In genomic region chr7:128811631-128812430, GRCh38 we compare ENCODE assay signal across 30 cellular contexts. TPM values are rescaled to one million over a fixed set of nuclear protein-coding genes. Genes with fewer than 3 reads are reported as not detected.
DNase-seq lines count a peak whose midpoint lies in the region; ATAC-seq and TF ChIP-seq lines count a peak whose summit lies in the region.
"Had no signal": no experiment of that assay in that cellular context is flagged by ENCODE, and none has a peak within 500 bp of the region (broad histone marks: within the 10 kb centered on the region; RNA-seq: fewer than 3 reads in every experiment).

No MANE protein-coding gene starts in this region.

- H3K4me2 ChIP-seq in MM.1S (ENCODE audit: low read depth, low read length) (peak overlapping the region; percentile 80), neural progenitor cell (peak overlapping the region; percentile 2)

- intact Hi-C loops in MCF 10A (cut with micrococcal nuclease) = no loop called here

- BruUV-seq in MCF 10A (replicated peaks; lab: Mats Ljungman, UMichigan) = no TSS peak

- H3F3A ChIP-seq in MM.1S (ENCODE audit: insufficient read depth, low read length) (peaks cover 10% of the 10 kb centered on the region), neural progenitor cell (ENCODE audit: low read depth) (peaks cover 25% of the 10 kb centered on the region)

- DNase-seq in NCI-H1092 treated with DMSO at 0.1 percent for 48 hours (lab: John Stamatoyannopoulos, UW) (peak; percentile 26), NCI-H1092 (lab: John Stamatoyannopoulos, UW) (no peak), MM.1S (peak; percentile 82), NCI-H345 treated with DMSO at 0.1 percent for 48 hours (lab: John Stamatoyannopoulos, UW; ENCODE audit: unreplicated experiment) (peak; percentile 81), neural progenitor cell (ENCODE audit: low spot score) (no peak), MCF 10A (ENCODE audit: unreplicated experiment) (no peak), T-helper 17 cell (no peak), immature natural killer cell (no peak)
- DNase-seq: activated CD8-positive, alpha-beta T cell treated with anti-CD3 and anti-CD28 coated beads, Interleukin-2, amount 10 ng/mL, durations not matched to agents 7 days and 5 days; activated naive CD8-positive, alpha-beta T cell treated with anti-CD3 and anti-CD28 coated beads for 36 hours; activated T-cell treated with anti-CD3 and anti-CD28 coated beads for 4 hours; aorta; CD4-positive, CD25-positive, alpha-beta regulatory T cell; DMS 273 treated with DMSO at 0.1 percent for 48 hours; effector memory CD8-positive, alpha-beta T cell; naive thymus-derived CD8-positive, alpha-beta T cell; NCI-H187 treated with DMSO at 0.1 percent for 48 hours; NCI-H446; stimulated activated naive CD4-positive, alpha-beta T cell treated with Interleukin-2 at 50 U/mL for 16 hours; T-helper 2 cell had no signal

- H3K36me3 ChIP-seq in MM.1S (replicated peaks; ENCODE audit: insufficient read depth, low read length) (no peaks in the 10 kb centered on the region), neural progenitor cell (no peaks in the 10 kb centered on the region)
- H3K36me3 ChIP-seq: heart left ventricle, lower lobe of right lung had no signal

- no peak overlapping the region for H3K4me3 ChIP-seq in MM.1S (ENCODE audit: low read length)
- H3K4me3 ChIP-seq in neural progenitor cell = no peak overlapping the region
- H3K4me3 ChIP-seq: coronary artery, heart left ventricle, lower lobe of right lung had no signal

- no peaks in the 10 kb centered on the region for H3K9me2 ChIP-seq in MM.1S (replicated peaks; ENCODE audit: insufficient read depth, low read length)

- CTCF ChIA-PET in MCF 10A (lab: Yijun Ruan, JAX) = no interaction called here

- H3K36me3 Mint-ChIP-seq in neural progenitor cell (peaks cover 14% of the 10 kb centered on the region), MCF 10A (ENCODE audit: insufficient read depth, unreplicated experiment) (peaks cover 11% of the 10 kb centered on the region), T-helper 17 cell (ENCODE audit: low read depth) (peaks cover 3% of the 10 kb centered on the region), immature natural killer cell (peaks cover under 1 to 14% (median 11%) of the 10 kb centered on the region in 3 donors)
- H3K36me3 Mint-ChIP-seq: activated naive CD8-positive, alpha-beta T cell treated with anti-CD3 and anti-CD28 coated beads for 36 hours; IgD-negative memory B cell had no signal

- ATAC-seq in T-helper 17 cell = no peak
- ATAC-seq: activated CD8-positive, alpha-beta T cell treated with anti-CD3 and anti-CD28 coated beads, Interleukin-2, amount 10 ng/mL, durations not matched to agents 7 days and 5 days; effector memory CD8-positive, alpha-beta T cell; naive thymus-derived CD8-positive, alpha-beta T cell had no signal

- TF ChIP-seq CTCF in MM.1S (IDR thresholded peaks at IDR 0.05; ENCODE audit: low read length) = no peak
- no peak for TF ChIP-seq CTCF in neural progenitor cell (IDR thresholded peaks at IDR 0.05)
- no peak for TF ChIP-seq CTCF in MCF 10A (IDR thresholded peaks at IDR 0.05; ENCODE audit: unreplicated experiment)

- H4K20me1 ChIP-seq in MM.1S (ENCODE audit: insufficient read depth, low read length) = no peaks in the 10 kb centered on the region
- H4K20me1 ChIP-seq in neural progenitor cell (ENCODE audit: low read depth) = peaks cover 17% of the 10 kb centered on the region

- H3K27me3 Mint-ChIP-seq in neural progenitor cell (ENCODE audit: insufficient read depth, low read depth) (no peaks in the 10 kb centered on the region), MCF 10A (ENCODE audit: insufficient read depth, unreplicated experiment) (peaks cover 20% of the 10 kb centered on the region), T-helper 17 cell (peaks cover 12% of the 10 kb centered on the region), immature natural killer cell (ENCODE audit: low read depth in 3 of 3) (peaks cover 0 to 2% (median 1%) of the 10 kb centered on the region in 3 donors)
- H3K27me3 Mint-ChIP-seq: activated naive CD8-positive, alpha-beta T cell treated with anti-CD3 and anti-CD28 coated beads for 36 hours; CD4-positive, CD25-positive, alpha-beta regulatory T cell; effector memory CD8-positive, alpha-beta T cell had no signal

- no peak overlapping the region for H3K9ac ChIP-seq in MM.1S (ENCODE audit: low read length)
- no peak overlapping the region for H3K9ac ChIP-seq in neural progenitor cell

- H3K4me3 Mint-ChIP-seq in neural progenitor cell (no peak overlapping the region), MCF 10A (ENCODE audit: unreplicated experiment) (no peak overlapping the region), T-helper 17 cell (no peak overlapping the region), immature natural killer cell (no peak overlapping the region)
- H3K4me3 Mint-ChIP-seq: activated CD8-positive, alpha-beta T cell treated with anti-CD3 and anti-CD28 coated beads, Interleukin-2, amount 10 ng/mL, durations not matched to agents 7 days and 5 days; activated naive CD8-positive, alpha-beta T cell treated with anti-CD3 and anti-CD28 coated beads for 36 hours; CD4-positive, CD25-positive, alpha-beta regulatory T cell; effector memory CD8-positive, alpha-beta T cell; IgD-negative memory B cell; naive thymus-derived CD8-positive, alpha-beta T cell had no signal

- H3K79me2 ChIP-seq in MM.1S (ENCODE audit: low read length) (no peaks in the 10 kb centered on the region), neural progenitor cell (ENCODE audit: low read depth) (no peaks in the 10 kb centered on the region)

- peak overlapping the region; percentile 67 for H2AFZ ChIP-seq in MM.1S (ENCODE audit: low read length)
- H2AFZ ChIP-seq in neural progenitor cell (replicated peaks) = no peak overlapping the region

- H3K27ac ChIP-seq in MM.1S (ENCODE audit: low read length) = peak overlapping the region; percentile 53; the same call in 1 of the 2 replicates
- peak overlapping the region; percentile 21 for H3K27ac ChIP-seq in neural progenitor cell
- H3K27ac ChIP-seq: coronary artery, heart left ventricle, lower lobe of right lung had no signal

- POLR2A ChIA-PET in MCF 10A (lab: Yijun Ruan, JAX) = no interaction called here

- no peaks in the 10 kb centered on the region for H3K4me1 Mint-ChIP-seq in neural progenitor cell
- H3K4me1 Mint-ChIP-seq in MCF 10A (ENCODE audit: insufficient read depth, unreplicated experiment) = peaks cover 6% of the 10 kb centered on the region
- peaks cover 7% of the 10 kb centered on the region for H3K4me1 Mint-ChIP-seq in T-helper 17 cell
- H3K4me1 Mint-ChIP-seq in immature natural killer cell = no peaks in the 10 kb centered on the region
- H3K4me1 Mint-ChIP-seq: activated naive CD8-positive, alpha-beta T cell treated with anti-CD3 and anti-CD28 coated beads for 36 hours; CD4-positive, CD25-positive, alpha-beta regulatory T cell had no signal

- H3K4me1 ChIP-seq in MM.1S (ENCODE audit: low read length) (peaks cover 22% of the 10 kb centered on the region), neural progenitor cell (peaks cover 27% of the 10 kb centered on the region)

- H3K9me3 Mint-ChIP-seq in neural progenitor cell = no peaks in the 10 kb centered on the region
- no peaks in the 10 kb centered on the region for H3K9me3 Mint-ChIP-seq in MCF 10A (ENCODE audit: unreplicated experiment)
- no peaks in the 10 kb centered on the region for H3K9me3 Mint-ChIP-seq in immature natural killer cell
- H3K9me3 Mint-ChIP-seq: activated naive CD8-positive, alpha-beta T cell treated with anti-CD3 and anti-CD28 coated beads for 36 hours; CD4-positive, CD25-positive, alpha-beta regulatory T cell; effector memory CD8-positive, alpha-beta T cell; IgD-negative memory B cell; naive thymus-derived CD8-positive, alpha-beta T cell had no signal

- H3K27ac Mint-ChIP-seq in neural progenitor cell (no peak overlapping the region), MCF 10A (ENCODE audit: low read depth, unreplicated experiment) (no peak overlapping the region), T-helper 17 cell (no peak overlapping the region), immature natural killer cell (no peak overlapping the region)
- H3K27ac Mint-ChIP-seq: activated CD8-positive, alpha-beta T cell treated with anti-CD3 and anti-CD28 coated beads, Interleukin-2, amount 10 ng/mL, durations not matched to agents 7 days and 5 days; activated naive CD8-positive, alpha-beta T cell treated with anti-CD3 and anti-CD28 coated beads for 36 hours; CD4-positive, CD25-positive, alpha-beta regulatory T cell; effector memory CD8-positive, alpha-beta T cell; IgD-negative memory B cell; naive thymus-derived CD8-positive, alpha-beta T cell had no signal

- H3K27me3 ChIP-seq in MM.1S (replicated peaks; ENCODE audit: insufficient read depth, low read length) = no peaks in the 10 kb centered on the region
- H3K27me3 ChIP-seq in neural progenitor cell = no peaks in the 10 kb centered on the region
- H3K27me3 ChIP-seq: heart left ventricle had no signal

- H3K9me3 ChIP-seq in MM.1S (replicated peaks; ENCODE audit: insufficient read depth, low read length) (no peaks in the 10 kb centered on the region), neural progenitor cell (ENCODE audit: low read depth) (no peaks in the 10 kb centered on the region), T-helper 17 cell (ENCODE audit: control insufficient read depth, low read length, poor library complexity, severe bottlenecking) (no peaks in the 10 kb centered on the region)
- H3K9me3 ChIP-seq: heart left ventricle, lower lobe of right lung had no signal

RNA-seq across cellular contexts. Expression of gene FLNC, which starts 18.4 kb away (rescaled TPM):
- total RNA-seq in neural progenitor cell (ENCODE audit: low replicate concordance) (6.7 and 23.7 TPM in 2 replicates), MCF 10A (2022) (0.28 and 0.44 TPM in 2 replicates), T-helper 17 cell (under 1 TPM; 0.05 TPM)
- polyA plus RNA-seq in immature natural killer cell = not detected
- total RNA-seq: activated CD8-positive, alpha-beta T cell treated with anti-CD3 and anti-CD28 coated beads, Interleukin-2, amount 10 ng/mL, durations not matched to agents 7 days and 5 days; CD4-positive, CD25-positive, alpha-beta regulatory T cell; naive thymus-derived CD8-positive, alpha-beta T cell had no signal
- polyA plus RNA-seq: CD4-positive, CD25-positive, alpha-beta regulatory T cell; IgD-negative memory B cell had no signal

RNA-seq across cellular contexts. Expression of gene CCDC136, which starts 20.1 kb away (rescaled TPM):
- total RNA-seq in neural progenitor cell (ENCODE audit: low replicate concordance) (93.6 and 115 TPM in 2 replicates), MCF 10A (2022) (3.5 and 6.5 TPM in 2 replicates), T-helper 17 cell (1 to 10 TPM; 7.5 to 7.7 TPM)
- polyA plus RNA-seq in immature natural killer cell = 1 to 10 TPM in 1 of 3 donors, under 1 TPM in 1, not detected in 1; 0.24 to 2.6 TPM

RNA-seq across cellular contexts. Expression of gene OPN1SW, which starts 36.2 kb away (rescaled TPM):
- total RNA-seq in neural progenitor cell (ENCODE audit: low replicate concordance) = 0.46 TPM in 1 of 2 replicates, not detected in the other
- not detected in 2 replicates for total RNA-seq in MCF 10A (2022)
- not detected for total RNA-seq in T-helper 17 cell
- not detected for polyA plus RNA-seq in immature natural killer cell
- total RNA-seq: A172; activated CD8-positive, alpha-beta T cell treated with anti-CD3 and anti-CD28 coated beads, Interleukin-2, amount 10 ng/mL, durations not matched to agents 7 days and 5 days; activated naive CD8-positive, alpha-beta T cell treated with anti-CD3 and anti-CD28 coated beads for 36 hours; aorta; CD4-positive, CD25-positive, alpha-beta regulatory T cell; heart left ventricle; kidney epithelial cell; lower lobe of right lung; M059J; naive thymus-derived CD8-positive, alpha-beta T cell; omental fat pad; SK-MEL-5; temporal lobe had no signal
- polyA plus RNA-seq: aorta; CD4-positive, CD25-positive, alpha-beta regulatory T cell; heart left ventricle; IgD-negative memory B cell had no signal

RNA-seq across cellular contexts. Expression of gene ATP6V1F, which starts 50.8 kb away (rescaled TPM):
- total RNA-seq in neural progenitor cell (ENCODE audit: low replicate concordance) = 61.4 and 81.8 TPM in 2 replicates
- 125 and 152 TPM in 2 replicates for total RNA-seq in MCF 10A (2022)
- total RNA-seq in T-helper 17 cell = 10 to 100 TPM; 62.5 to 68.7 TPM
- polyA plus RNA-seq in immature natural killer cell = 100 to 1,000 TPM; 358 to 616 (median 487) TPM

Comparison
In these comparisons a context has a peak if more than half of its experiments do, and no peak if none do; other contexts are left out.
1. DNase-seq: peak in NCI-H1092 treated with DMSO at 0.1 percent for 48 hours (single experiment), MM.1S (single experiment) and NCI-H345 treated with DMSO at 0.1 percent for 48 hours (single experiment); none in NCI-H1092 (single experiment), neural progenitor cell (single experiment), MCF 10A (single experiment), T-helper 17 cell (0 of 3) and immature natural killer cell (0 of 3).
2. RNA of gene CCDC136, which starts 20.1 kb away (total RNA-seq): 93.6 to 115 TPM in neural progenitor cell; 7.5 to 7.7 TPM in T-helper 17 cell and 3.5 to 6.5 TPM in MCF 10A; every median in the first group is over 10 times any median in the second.